1 cellular context compared by ENCODE assay signal in genomic region chr6:43770417-43771209, GRCh38.
TF ChIP-seq lines count a peak whose summit lies in the region.

No MANE protein-coding gene starts in this region.

TF ChIP-seq in K562, 482 proteins besides CTCF, POLR2A, EP300 and RAD21 (continued from another document and continues in another):
- TF ChIP-seq CHAMP1 (IDR thresholded peaks at IDR 0.05) (no peak), CAMTA2 (CRISPR knock-in tag; conservative IDR thresholded peaks at IDR 0.05) (0 out of 2 replicates have a peak, but pooled peaks have one; percentile 55), ARID4B (CRISPR knock-in tag; IDR thresholded peaks at IDR 0.05) (peak; percentile 60; the same call in 1 of the 2 replicates), MED1 (CRISPR knock-in tag; IDR thresholded peaks at IDR 0.05; ENCODE audit: borderline replicate concordance) (no peak), TCF7L2 (IDR thresholded peaks at IDR 0.05; ENCODE audit: low read depth, low read length) (no peak), HLTF (IDR thresholded peaks at IDR 0.05) (no peak), TEAD2 (tag; IDR thresholded peaks at IDR 0.05) (no peak), RB1 (IDR thresholded peaks at IDR 0.05; ENCODE audit: low read depth) (peak; percentile 29; the same call in 1 of the 2 replicates), LARP7 (IDR thresholded peaks at IDR 0.05) (peak; percentile 75; the same call in 1 of the 2 replicates), ZC3H8 (IDR thresholded peaks at IDR 0.05) (no peak), U2AF2 (optimal IDR thresholded peaks at IDR 0.05; ENCODE audit: low read depth, low read length) (no peak), THAP12 (CRISPR knock-in tag; IDR thresholded peaks at IDR 0.05) (no peak), ZNF316 (IDR thresholded peaks at IDR 0.05) (no peak), HSF4 (CRISPR knock-in tag; IDR thresholded peaks at IDR 0.05; ENCODE audit: borderline replicate concordance) (no peak), TOE1 (IDR thresholded peaks at IDR 0.05; ENCODE audit: borderline replicate concordance) (no peak), TOE1 (CRISPR knock-in tag; IDR thresholded peaks at IDR 0.05; ENCODE audit: borderline replicate concordance, low read depth) (0 out of 2 replicates have a peak, but pooled peaks have one; percentile 33), ZBTB17 (CRISPR knock-in tag; IDR thresholded peaks at IDR 0.05) (no peak), TAF1 (IDR thresholded peaks at IDR 0.05; ENCODE audit: control insufficient read depth, extremely low read depth, insufficient read depth, low read length, severe bottlenecking) (peak; percentile 24), RBM14 (IDR thresholded peaks at IDR 0.05; ENCODE audit: borderline replicate concordance, insufficient read depth, low read depth, low read length) (no peak), RNF2 (IDR thresholded peaks at IDR 0.05) (no peak), YY1 (IDR thresholded peaks at IDR 0.05; ENCODE audit: borderline replicate concordance in 1 of 3, control insufficient read depth in 1 of 3, extremely low read depth in 1 of 3, insufficient read depth in 3 of 3, insufficient read length in 1 of 3, insufficient replicate concordance in 2 of 3, low read depth in 1 of 3, low read length in 2 of 3) (peak in 2 of 3 experiments; percentile 60 to 62), ZNF184 (CRISPR knock-in tag; IDR thresholded peaks at IDR 0.05) (no peak), ZFX (CRISPR knock-in tag; IDR thresholded peaks at IDR 0.05) (peak; percentile 77; the same call in 1 of the 2 replicates), ZNF589 (CRISPR knock-in tag; IDR thresholded peaks at IDR 0.05; ENCODE audit: low read depth) (peak; percentile 21; the same call in 1 of the 2 replicates), ZNF398 (CRISPR knock-in tag; IDR thresholded peaks at IDR 0.05) (no peak), CC2D1A (IDR thresholded peaks at IDR 0.05) (peak; percentile 35; the same call in 1 of the 2 replicates), TBL1XR1 (IDR thresholded peaks at IDR 0.05; ENCODE audit: low read length in 2 of 2) (no peak), ZNF592 (IDR thresholded peaks at IDR 0.05) (no peak), NEUROD1 (IDR thresholded peaks at IDR 0.05; ENCODE audit: borderline replicate concordance, low read depth, low read length, partially characterized antibody) (no peak), NFE2L1 (tag; IDR thresholded peaks at IDR 0.05; ENCODE audit: borderline replicate concordance, low read depth) (no peak), HDGF (IDR thresholded peaks at IDR 0.05) (0 out of 2 replicates have a peak, but pooled peaks have one; percentile 65), ARHGAP35 (IDR thresholded peaks at IDR 0.05; ENCODE audit: partially characterized antibody) (peak; percentile 81), SRSF9 (IDR thresholded peaks at IDR 0.05; ENCODE audit: borderline replicate concordance, low read depth, low read length) (no peak), MCM7 (IDR thresholded peaks at IDR 0.05) (peak in 1 of 2 experiments; percentile 18; a peak in 1 of 4 replicates), ZNF263 (CRISPR knock-in tag; IDR thresholded peaks at IDR 0.05; ENCODE audit: borderline replicate concordance) (peak; percentile 93), MYBL2 (IDR thresholded peaks at IDR 0.05; ENCODE audit: low read depth) (no peak), MYBL2 (CRISPR knock-in tag; IDR thresholded peaks at IDR 0.05; ENCODE audit: borderline replicate concordance) (no peak), TAL1 (IDR thresholded peaks at IDR 0.05) (no peak), NONO (IDR thresholded peaks at IDR 0.05; ENCODE audit: low read depth in 2 of 2, low read length in 1 of 2) (peak; percentile 8 to 35; a peak in 2 of 4 replicates), NFE2 (IDR thresholded peaks at IDR 0.05; ENCODE audit: low read depth) (no peak), STAT6 (CRISPR knock-in tag; IDR thresholded peaks at IDR 0.05) (no peak), E2F1 (CRISPR knock-in tag; IDR thresholded peaks at IDR 0.05) (no peak), NCOA4 (IDR thresholded peaks at IDR 0.05; ENCODE audit: partially characterized antibody) (no peak), ETS2 (tag; IDR thresholded peaks at IDR 0.05; ENCODE audit: borderline replicate concordance, poor library complexity, severe bottlenecking) (no peak), PTBP1 (IDR thresholded peaks at IDR 0.05; ENCODE audit: low read depth, low read length) (no peak), GTF2F1 (IDR thresholded peaks at IDR 0.05; ENCODE audit: low read depth, low read length) (peak; percentile 9; the same call in 1 of the 2 replicates), ZNF282 (CRISPR knock-in tag; IDR thresholded peaks at IDR 0.05) (no peak; the same call in 1 of the 2 replicates), FOSL1 (tag; conservative IDR thresholded peaks at IDR 0.05) (no peak), PHB (CRISPR knock-in tag; IDR thresholded peaks at IDR 0.05) (no peak)
